Comparison of ENCODE assay signal across 2 cellular contexts in genomic region chr7:78006063-78006755, GRCh38.
TF ChIP-seq lines count a peak whose summit lies in the region.

No MANE protein-coding gene starts in this region.

TF ChIP-seq in SK-N-SH treated with all-trans-retinoic acid at 6 μM for 48 hours, 23 proteins besides CTCF, POLR2A, EP300 and RAD21 (continued from another document):
- TF ChIP-seq, protein P1, sequence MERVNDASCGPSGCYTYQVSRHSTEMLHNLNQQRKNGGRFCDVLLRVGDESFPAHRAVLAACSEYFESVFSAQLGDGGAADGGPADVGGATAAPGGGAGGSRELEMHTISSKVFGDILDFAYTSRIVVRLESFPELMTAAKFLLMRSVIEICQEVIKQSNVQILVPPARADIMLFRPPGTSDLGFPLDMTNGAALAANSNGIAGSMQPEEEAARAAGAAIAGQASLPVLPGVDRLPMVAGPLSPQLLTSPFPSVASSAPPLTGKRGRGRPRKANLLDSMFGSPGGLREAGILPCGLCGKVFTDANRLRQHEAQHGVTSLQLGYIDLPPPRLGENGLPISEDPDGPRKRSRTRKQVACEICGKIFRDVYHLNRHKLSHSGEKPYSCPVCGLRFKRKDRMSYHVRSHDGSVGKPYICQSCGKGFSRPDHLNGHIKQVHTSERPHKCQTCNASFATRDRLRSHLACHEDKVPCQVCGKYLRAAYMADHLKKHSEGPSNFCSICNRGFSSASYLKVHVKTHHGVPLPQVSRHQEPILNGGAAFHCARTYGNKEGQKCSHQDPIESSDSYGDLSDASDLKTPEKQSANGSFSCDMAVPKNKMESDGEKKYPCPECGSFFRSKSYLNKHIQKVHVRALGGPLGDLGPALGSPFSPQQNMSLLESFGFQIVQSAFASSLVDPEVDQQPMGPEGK (CRISPR knock-in tag; IDR thresholded peaks at IDR 0.05; ENCODE audit: borderline replicate concordance): no peak
- no peak for TF ChIP-seq ZFP30 (CRISPR knock-in tag; IDR thresholded peaks at IDR 0.05)
- no peak for TF ChIP-seq TCF4 (CRISPR knock-in tag; IDR thresholded peaks at IDR 0.05; ENCODE audit: borderline replicate concordance)
- no peak for TF ChIP-seq ZC3H10 (CRISPR knock-in tag; IDR thresholded peaks at IDR 0.05)
- no peak for TF ChIP-seq CSDC2 (CRISPR knock-in tag; IDR thresholded peaks at IDR 0.05)
- TF ChIP-seq ARNTL (CRISPR knock-in tag; IDR thresholded peaks at IDR 0.05; ENCODE audit: borderline replicate concordance, low read depth): no peak
- no peak for TF ChIP-seq BACH2 (CRISPR knock-in tag; IDR thresholded peaks at IDR 0.05; ENCODE audit: borderline replicate concordance)
- no peak for TF ChIP-seq CSRNP3 (CRISPR knock-in tag; IDR thresholded peaks at IDR 0.05)

TF ChIP-seq in K562, 482 proteins besides CTCF, POLR2A, EP300 and RAD21 (continued from another document):
- TF ChIP-seq BRF1 (IDR thresholded peaks at IDR 0.05; ENCODE audit: borderline replicate concordance, extremely low read depth, insufficient read length): no peak
- TF ChIP-seq NELFE (IDR thresholded peaks at IDR 0.05; ENCODE audit: insufficient read depth, insufficient read length): no peak
